25 cellular contexts compared by ENCODE assay signal in the genomic region with DNA sequence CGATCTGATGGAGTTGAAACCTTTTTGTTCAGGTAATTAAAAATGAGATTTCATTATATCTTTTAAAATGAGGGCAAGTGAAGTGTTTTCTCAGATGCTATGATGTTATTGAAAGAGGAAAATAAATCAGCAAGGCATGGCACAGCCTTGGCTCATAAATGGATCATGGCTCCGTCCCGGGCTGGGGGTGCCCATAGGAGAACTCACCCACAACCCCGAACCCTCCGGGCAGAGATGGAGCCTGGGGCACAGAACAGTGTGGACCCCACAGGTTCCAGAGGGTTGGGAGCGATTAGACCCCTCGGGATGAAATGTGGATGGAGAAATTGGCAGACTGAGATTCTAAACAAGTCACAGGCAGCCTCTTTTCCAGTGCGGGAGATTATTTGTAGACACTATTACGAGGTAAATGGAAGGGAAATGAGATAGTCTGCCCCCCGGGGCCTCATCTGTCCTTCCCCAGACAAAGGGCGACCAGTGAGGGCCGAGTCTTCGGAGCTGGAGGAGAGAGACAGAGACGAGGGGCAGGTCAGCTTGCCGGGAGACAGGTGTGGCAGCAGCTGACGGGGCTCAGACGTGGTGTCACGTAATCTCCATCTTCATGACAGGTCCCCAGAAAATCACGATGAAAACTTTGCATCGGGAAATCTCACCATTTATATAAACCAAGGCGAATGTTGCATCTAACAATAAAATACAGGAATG. TPM values are rescaled to one million over a fixed set of nuclear protein-coding genes. Genes with fewer than 3 reads are reported as not detected.
A peak's percentile ranks its signal among the peaks of the same experiment; 100 is the strongest.
DNase-seq lines count a peak whose midpoint lies in the region; ATAC-seq and TF ChIP-seq lines count a peak whose summit lies in the region.
"Had no signal": no experiment of that assay in that cellular context is flagged by ENCODE, and none has a peak within 500 bp of the region (broad histone marks: within the 10 kb centered on the region; RNA-seq: fewer than 3 reads in every experiment).

No MANE protein-coding gene starts in this region.

- WGBS in SK-N-SH (ENCODE audit: low lambda C conversion rate) = 8% methylated on average over 16 of the region's 21 CpGs

- intact Hi-C loops in activated CD4-positive, alpha-beta T cell treated with anti-CD3 and anti-CD28 coated beads, Interleukin-2, amount 10 ng/mL, durations not matched to agents 24 days and 14 days (cut with micrococcal nuclease) = no loop called here

- no peak overlapping the region for H3K27ac ChIP-seq in SK-N-SH (ENCODE audit: low read depth in 2 of 2, low read length in 1 of 2)
- H3K27ac ChIP-seq in coronary artery = no peak overlapping the region
- H3K27ac ChIP-seq: KMS-11 had no signal

- peaks cover 12% of the 10 kb centered on the region for H3K27me3 Mint-ChIP-seq in activated CD4-positive, alpha-beta T cell treated with anti-CD3 and anti-CD28 coated beads, Interleukin-2, amount 10 ng/mL, durations not matched to agents 24 days and 14 days

- no peaks in the 10 kb centered on the region for H4K20me1 ChIP-seq in SK-N-SH (ENCODE audit: insufficient read depth)

- no peak overlapping the region for H3K4me3 Mint-ChIP-seq in activated CD4-positive, alpha-beta T cell treated with anti-CD3 and anti-CD28 coated beads, Interleukin-2, amount 10 ng/mL, durations not matched to agents 24 days and 14 days
- H3K4me3 Mint-ChIP-seq: HFFc6 had no signal

- peaks cover 83% of the 10 kb centered on the region for H3K27me3 ChIP-seq in SK-N-SH (ENCODE audit: insufficient read depth)

- no peak overlapping the region for H2AFZ ChIP-seq in SK-N-SH (ENCODE audit: low read depth)

- H3K4me1 Mint-ChIP-seq in activated CD4-positive, alpha-beta T cell treated with anti-CD3 and anti-CD28 coated beads, Interleukin-2, amount 10 ng/mL, durations not matched to agents 24 days and 14 days = no peaks in the 10 kb centered on the region
- H3K4me1 Mint-ChIP-seq: CD14-positive monocyte had no signal

- CTCF ChIA-PET in SK-N-SH (lab: Yijun Ruan, JAX) = no interaction called here

- POLR2A ChIA-PET in SK-N-SH (lab: Yijun Ruan, JAX) = no interaction called here

- peak; percentile 29 for DNase-seq in SK-N-SH
- DNase-seq in NCI-H69 (lab: John Stamatoyannopoulos, UW) = peak; percentile 65
- peak; percentile 60 for DNase-seq in coronary artery (ENCODE audit: low spot score)
- DNase-seq in activated CD4-positive, alpha-beta T cell treated with anti-CD3 and anti-CD28 coated beads, Interleukin-2, amount 10 ng/mL, durations not matched to agents 24 days and 14 days = no peak
- no peak for DNase-seq in mucosa of gallbladder (ENCODE audit: low spot score)
- DNase-seq in NCI-H774 (lab: John Stamatoyannopoulos, UW) = no peak
- DNase-seq: 8988T, Caco-2, DMS153, GF-D8, HFFc6, MV-4-11, NCI-H1436 treated with DMSO at 0.1 percent for 48 hours, NCI-H2107, NCI-H345, NCI-H526 treated with DMSO at 0.1 percent for 48 hours, SHP77 treated with DMSO at 0.1 percent for 48 hours had no signal

- no peak for ATAC-seq in SK-N-SH treated with all-trans-retinoic acid at 6 μM for 48 hours
- no peak for ATAC-seq in GM21737 (IDR thresholded peaks at IDR 0.05; ENCODE audit: unreplicated experiment)

- H3K36me3 ChIP-seq in SK-N-SH (replicated peaks in 1 of 2; ENCODE audit: control insufficient read depth in 1 of 2, insufficient read depth in 2 of 2, low read length in 1 of 2) = no peaks in the 10 kb centered on the region

- no peak overlapping the region for H3K9ac ChIP-seq in SK-N-SH
- H3K9ac ChIP-seq: KMS-11 had no signal

- H3K9me2 ChIP-seq in SK-N-SH = no peaks in the 10 kb centered on the region

- no peak overlapping the region for H3K4me2 ChIP-seq in SK-N-SH
- H3K4me2 ChIP-seq: KMS-11 had no signal

- H3K27ac Mint-ChIP-seq in activated CD4-positive, alpha-beta T cell treated with anti-CD3 and anti-CD28 coated beads, Interleukin-2, amount 10 ng/mL, durations not matched to agents 24 days and 14 days = no peak overlapping the region
- H3K27ac Mint-ChIP-seq: CD14-positive monocyte, HFFc6 had no signal

- no peak for TF ChIP-seq EP300 in SK-N-SH (IDR thresholded peaks at IDR 0.05; ENCODE audit: borderline replicate concordance in 1 of 2, low read depth in 1 of 2, low read length in 1 of 2)

- H3K4me1 ChIP-seq in SK-N-SH (ENCODE audit: control insufficient read depth in 1 of 2, insufficient read depth in 2 of 2, low read depth in 1 of 2, low read length in 1 of 2) = no peaks in the 10 kb centered on the region
- H3K4me1 ChIP-seq: Caco-2 had no signal

- no peaks in the 10 kb centered on the region for H3K9me3 Mint-ChIP-seq in activated CD4-positive, alpha-beta T cell treated with anti-CD3 and anti-CD28 coated beads, Interleukin-2, amount 10 ng/mL, durations not matched to agents 24 days and 14 days
- H3K9me3 Mint-ChIP-seq: HFFc6 had no signal

- H3K36me3 Mint-ChIP-seq in activated CD4-positive, alpha-beta T cell treated with anti-CD3 and anti-CD28 coated beads, Interleukin-2, amount 10 ng/mL, durations not matched to agents 24 days and 14 days (ENCODE audit: low read depth) = no peaks in the 10 kb centered on the region
- H3K36me3 Mint-ChIP-seq: CD14-positive monocyte had no signal

- no peak for TF ChIP-seq RAD21 in SK-N-SH (IDR thresholded peaks at IDR 0.05; ENCODE audit: low read length)

- no peaks in the 10 kb centered on the region for H3K9me3 ChIP-seq in SK-N-SH
- H3K9me3 ChIP-seq: Caco-2 had no signal

- TF ChIP-seq CTCF in SK-N-SH (IDR thresholded peaks at IDR 0.05) (no peak), coronary artery (IDR thresholded peaks at IDR 0.05) (no peak)

- H3K4me3 ChIP-seq in SK-N-SH (ENCODE audit: low read depth in 2 of 2, low read length in 1 of 2) (no peak overlapping the region), coronary artery (no peak overlapping the region)

- no peaks in the 10 kb centered on the region for H3K79me2 ChIP-seq in SK-N-SH (ENCODE audit: insufficient read depth)

- H3F3A ChIP-seq in SK-N-SH (replicated peaks; ENCODE audit: insufficient read depth) = no peaks in the 10 kb centered on the region

TF ChIP-seq in SK-N-SH, 30 proteins besides CTCF, POLR2A, EP300 and RAD21 (continues in another document):
- TF ChIP-seq RXRA (IDR thresholded peaks at IDR 0.05; ENCODE audit: borderline replicate concordance, low read depth) = no peak
- no peak for TF ChIP-seq MXI1 (IDR thresholded peaks at IDR 0.05; ENCODE audit: low read depth, low read length)
- no peak for TF ChIP-seq TEAD4 (IDR thresholded peaks at IDR 0.05; ENCODE audit: borderline replicate concordance, insufficient read depth)
- TF ChIP-seq GABPA (IDR thresholded peaks at IDR 0.05; ENCODE audit: low read depth) = no peak
- TF ChIP-seq, protein P1, sequence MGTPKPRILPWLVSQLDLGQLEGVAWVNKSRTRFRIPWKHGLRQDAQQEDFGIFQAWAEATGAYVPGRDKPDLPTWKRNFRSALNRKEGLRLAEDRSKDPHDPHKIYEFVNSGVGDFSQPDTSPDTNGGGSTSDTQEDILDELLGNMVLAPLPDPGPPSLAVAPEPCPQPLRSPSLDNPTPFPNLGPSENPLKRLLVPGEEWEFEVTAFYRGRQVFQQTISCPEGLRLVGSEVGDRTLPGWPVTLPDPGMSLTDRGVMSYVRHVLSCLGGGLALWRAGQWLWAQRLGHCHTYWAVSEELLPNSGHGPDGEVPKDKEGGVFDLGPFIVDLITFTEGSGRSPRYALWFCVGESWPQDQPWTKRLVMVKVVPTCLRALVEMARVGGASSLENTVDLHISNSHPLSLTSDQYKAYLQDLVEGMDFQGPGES (IDR thresholded peaks at IDR 0.05; ENCODE audit: low read depth, low read length) = no peak
- TF ChIP-seq RCOR1 (IDR thresholded peaks at IDR 0.05; ENCODE audit: low read length) = no peak
- TF ChIP-seq EZH2phosphoT487 (IDR thresholded peaks at IDR 0.05; ENCODE audit: borderline replicate concordance, low read depth) = no peak

TF ChIP-seq in SK-N-SH treated with all-trans-retinoic acid at 6 μM for 48 hours, 23 proteins besides CTCF, POLR2A, EP300 and RAD21:
- no peak for TF ChIP-seq PPARA (CRISPR knock-in tag; IDR thresholded peaks at IDR 0.05; ENCODE audit: borderline replicate concordance)
- no peak for TF ChIP-seq ESRRG (CRISPR knock-in tag; IDR thresholded peaks at IDR 0.05)
- no peak for TF ChIP-seq OSR1 (CRISPR knock-in tag; IDR thresholded peaks at IDR 0.05)
- no peak for TF ChIP-seq SNAI2 (CRISPR knock-in tag; IDR thresholded peaks at IDR 0.05)
- no peak for TF ChIP-seq TCF4 (CRISPR knock-in tag; IDR thresholded peaks at IDR 0.05; ENCODE audit: borderline replicate concordance)
- no peak for TF ChIP-seq ZC3H10 (CRISPR knock-in tag; IDR thresholded peaks at IDR 0.05)
- TF ChIP-seq, protein P2, sequence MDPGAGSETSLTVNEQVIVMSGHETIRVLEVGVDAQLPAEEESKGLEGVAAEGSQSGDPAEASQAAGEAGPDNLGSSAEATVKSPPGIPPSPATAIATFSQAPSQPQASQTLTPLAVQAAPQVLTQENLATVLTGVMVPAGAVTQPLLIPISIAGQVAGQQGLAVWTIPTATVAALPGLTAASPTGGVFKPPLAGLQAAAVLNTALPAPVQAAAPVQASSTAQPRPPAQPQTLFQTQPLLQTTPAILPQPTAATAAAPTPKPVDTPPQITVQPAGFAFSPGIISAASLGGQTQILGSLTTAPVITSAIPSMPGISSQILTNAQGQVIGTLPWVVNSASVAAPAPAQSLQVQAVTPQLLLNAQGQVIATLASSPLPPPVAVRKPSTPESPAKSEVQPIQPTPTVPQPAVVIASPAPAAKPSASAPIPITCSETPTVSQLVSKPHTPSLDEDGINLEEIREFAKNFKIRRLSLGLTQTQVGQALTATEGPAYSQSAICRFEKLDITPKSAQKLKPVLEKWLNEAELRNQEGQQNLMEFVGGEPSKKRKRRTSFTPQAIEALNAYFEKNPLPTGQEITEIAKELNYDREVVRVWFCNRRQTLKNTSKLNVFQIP (CRISPR knock-in tag; IDR thresholded peaks at IDR 0.05; ENCODE audit: borderline replicate concordance, low read depth) = no peak

RNA-seq across cellular contexts. Expression of a gene that starts 33.7 kb away (rescaled TPM):
- 142 and 316 TPM in 2 replicates for polyA plus RNA-seq in SK-N-SH (2012; rRNA removed)
- 231 and 263 TPM in 2 replicates for polyA plus RNA-seq in SK-N-SH (2012; cell fraction: cytosol; rRNA removed)
- 65.1 and 121 TPM in 2 replicates for polyA plus RNA-seq in SK-N-SH (2012; cell fraction: nucleus; rRNA removed)
- total RNA-seq in activated CD4-positive, alpha-beta T cell treated with anti-CD3 and anti-CD28 coated beads, Interleukin-2, amount 10 ng/mL, durations not matched to agents 24 days and 14 days = 37.8 and 40.3 TPM in 2 replicates
- 33.2 TPM for total RNA-seq in mucosa of gallbladder

RNA-seq across cellular contexts. Expression of a gene that starts 35.2 kb away (rescaled TPM):
- 75.5 and 78.4 TPM in 2 replicates for polyA plus RNA-seq in SK-N-SH (2012; rRNA removed)
- polyA plus RNA-seq in SK-N-SH (2012; cell fraction: cytosol; rRNA removed) = 69.3 and 72.9 TPM in 2 replicates
- 34.4 and 36.3 TPM in 2 replicates for polyA plus RNA-seq in SK-N-SH (2012; cell fraction: nucleus; rRNA removed)
- total RNA-seq in activated CD4-positive, alpha-beta T cell treated with anti-CD3 and anti-CD28 coated beads, Interleukin-2, amount 10 ng/mL, durations not matched to agents 24 days and 14 days = 107 and 108 TPM in 2 replicates
- 33.7 TPM for total RNA-seq in mucosa of gallbladder

RNA-seq across cellular contexts. Expression of a gene that starts 47.9 kb away (rescaled TPM):
- polyA plus RNA-seq in SK-N-SH (2012; rRNA removed) = not detected in 2 replicates
- polyA plus RNA-seq in SK-N-SH (2012; cell fraction: cytosol; rRNA removed) = not detected in 2 replicates
- polyA plus RNA-seq in SK-N-SH (2012; cell fraction: nucleus; rRNA removed) = not detected in 2 replicates
- not detected in 2 replicates for total RNA-seq in activated CD4-positive, alpha-beta T cell treated with anti-CD3 and anti-CD28 coated beads, Interleukin-2, amount 10 ng/mL, durations not matched to agents 24 days and 14 days
- total RNA-seq in mucosa of gallbladder = not detected
- total RNA-seq: Caco-2; HFFc6; HT-29; RPMI7951; T-helper 1 cell treated with Interleukin-12 subunit alpha and Interleukin-12 subunit beta and Interleukin-4 antibody, amounts not matched to agents 30 ng/mL and 1 ng/mL, for 36 hours had no signal
- polyA plus RNA-seq: AG04450, CD14-positive monocyte had no signal

Comparison
In these comparisons a context has a peak if more than half of its experiments do, and no peak if none do; other contexts are left out.
1. DNase-seq: peak in SK-N-SH (single experiment), NCI-H69 (single experiment) and coronary artery (single experiment); none in activated CD4-positive, alpha-beta T cell treated with anti-CD3 and anti-CD28 coated beads, Interleukin-2, amount 10 ng/mL, durations not matched to agents 24 days and 14 days (single experiment), mucosa of gallbladder (single experiment) and NCI-H774 (single experiment).